10 cellular contexts compared by ENCODE assay signal in the genomic region with DNA sequence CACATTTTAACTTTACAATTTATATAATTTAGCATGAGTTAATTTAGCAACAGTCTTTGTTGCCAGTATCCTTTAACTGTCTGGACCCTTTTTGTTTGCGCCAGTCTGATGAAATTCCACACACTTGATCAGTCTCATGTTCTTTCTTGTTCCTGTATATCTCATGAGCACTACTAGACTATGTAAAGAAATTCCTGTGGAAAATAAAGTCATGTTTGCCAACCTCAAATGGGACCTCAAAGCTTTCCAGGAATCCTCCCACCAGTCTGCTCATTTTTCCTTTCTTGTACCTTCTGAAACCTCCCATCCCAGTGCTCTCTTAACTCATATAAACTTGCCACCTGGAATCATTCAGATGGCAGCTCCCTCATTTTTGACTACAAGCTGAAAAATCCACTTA. TPM values are rescaled to one million over a fixed set of nuclear protein-coding genes. Genes with fewer than 3 reads are reported as not detected.
DNase-seq lines count a peak whose midpoint lies in the region.
"Had no signal": no experiment of that assay in that cellular context is flagged by ENCODE, and none has a peak within 500 bp of the region (broad histone marks: within the 10 kb centered on the region; RNA-seq: fewer than 3 reads in every experiment).

No MANE protein-coding gene starts in this region.

- H3K4me3 Mint-ChIP-seq in activated naive CD8-positive, alpha-beta T cell treated with anti-CD3 and anti-CD28 coated beads for 36 hours, result peak overlapping the region; percentile 42

- peaks cover 49% of the 10 kb centered on the region for H3K4me1 Mint-ChIP-seq in activated naive CD8-positive, alpha-beta T cell treated with anti-CD3 and anti-CD28 coated beads for 36 hours

- H3K9me3 ChIP-seq in HUES48 (ENCODE audit: control insufficient read depth, insufficient read depth, low read length) (no peaks in the 10 kb centered on the region), iPS-15b (ENCODE audit: control insufficient read depth, insufficient read depth, low read length) (no peaks in the 10 kb centered on the region)

- no peaks in the 10 kb centered on the region for H3K9me3 Mint-ChIP-seq in activated naive CD8-positive, alpha-beta T cell treated with anti-CD3 and anti-CD28 coated beads for 36 hours

- peak overlapping the region; percentile 49 for H3K4me3 ChIP-seq in HUES48 (ENCODE audit: low read depth, low read length)
- H3K4me3 ChIP-seq in iPS-15b (ENCODE audit: low read depth, low read length), result peak overlapping the region; percentile 6

- H3K27me3 ChIP-seq in HUES48 (ENCODE audit: control insufficient read depth, insufficient read depth, low read length), result no peaks in the 10 kb centered on the region
- no peaks in the 10 kb centered on the region for H3K27me3 ChIP-seq in iPS-15b (ENCODE audit: control insufficient read depth, insufficient read depth, low read length)

- H3K9ac ChIP-seq in HUES48 (ENCODE audit: low read depth, low read length) (peak overlapping the region; percentile 80), iPS-15b (ENCODE audit: low read depth, low read length) (peak overlapping the region; percentile 27)

- H3K36me3 Mint-ChIP-seq in activated naive CD8-positive, alpha-beta T cell treated with anti-CD3 and anti-CD28 coated beads for 36 hours, result peaks cover 22% of the 10 kb centered on the region

- H3K27ac Mint-ChIP-seq in activated naive CD8-positive, alpha-beta T cell treated with anti-CD3 and anti-CD28 coated beads for 36 hours, result peak overlapping the region; percentile 80

- peaks cover 54% of the 10 kb centered on the region for H3K4me1 ChIP-seq in HUES48 (ENCODE audit: control insufficient read depth, insufficient read depth, low read length)
- H3K4me1 ChIP-seq in iPS-15b (ENCODE audit: control insufficient read depth, insufficient read depth, low read length), result peaks cover 44% of the 10 kb centered on the region

- H3K27ac ChIP-seq in HUES48 (ENCODE audit: low read depth, low read length), result peak overlapping the region; percentile 99

- DNase-seq in AG08395 (ENCODE audit: low spot score) (peak; percentile 4), cerebellum (ENCODE audit: low spot score) (no peak), NCI-H2029 treated with DMSO at 0.1 percent for 48 hours (lab: John Stamatoyannopoulos, UW) (no peak), SK-N-DZ (ENCODE audit: low spot score) (no peak)
- no peak for DNase-seq in activated naive CD8-positive, alpha-beta T cell treated with anti-CD3 and anti-CD28 coated beads for 36 hours
- no peak for DNase-seq in stimulated activated CD4-positive, alpha-beta T cell treated with anti-CD3 and anti-CD28 coated beads, Interleukin-1b, Interleukin-23, amount 100 ng/mL, for 48 hours
- DNase-seq: amygdala, GDM1 had no signal

- H3K36me3 ChIP-seq in HUES48 (ENCODE audit: control insufficient read depth, insufficient read depth, low read length) (no peaks in the 10 kb centered on the region), iPS-15b (ENCODE audit: control insufficient read depth, insufficient read depth, low read length) (no peaks in the 10 kb centered on the region)

- no peaks in the 10 kb centered on the region for H3K27me3 Mint-ChIP-seq in activated naive CD8-positive, alpha-beta T cell treated with anti-CD3 and anti-CD28 coated beads for 36 hours

RNA-seq across cellular contexts. Expression of a gene that starts 8.0 kb away (rescaled TPM):
- 10 to 100 TPM; 22.1 to 25.1 TPM for total RNA-seq in activated naive CD8-positive, alpha-beta T cell treated with anti-CD3 and anti-CD28 coated beads for 36 hours
- total RNA-seq in cerebellum, result 110 TPM
- polyA plus RNA-seq in SK-N-DZ (2014; cell fraction: cytosol; rRNA removed), result 19.1 and 19.9 TPM in 2 replicates
- polyA plus RNA-seq in SK-N-DZ (2014; cell fraction: nucleus; rRNA removed), result 13.4 and 16.8 TPM in 2 replicates
